Comparison of ENCODE assay signal across 27 cellular contexts in the genomic region with DNA sequence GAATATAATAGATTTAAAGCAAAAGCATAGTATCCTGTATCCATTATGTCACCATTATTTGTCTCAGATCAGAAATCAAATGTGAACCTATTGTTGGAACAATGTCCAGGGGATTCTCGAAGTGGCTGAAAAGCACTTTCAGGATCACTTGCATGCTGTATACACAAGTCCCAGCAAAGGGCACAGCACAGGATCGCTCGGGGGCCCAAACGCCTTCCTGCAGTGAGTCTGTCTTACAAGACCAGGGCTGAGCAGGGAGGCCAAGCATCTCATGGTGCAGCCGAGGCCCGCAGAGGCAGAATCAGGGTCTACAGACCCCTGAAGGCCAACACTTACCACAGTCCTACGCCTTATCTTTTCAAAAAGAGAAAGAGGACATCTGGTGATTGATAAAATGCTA.
A peak's percentile ranks its signal among the peaks of the same experiment; 100 is the strongest.
DNase-seq lines count a peak whose midpoint lies in the region; ATAC-seq and TF ChIP-seq lines count a peak whose summit lies in the region.
"Had no signal": no experiment of that assay in that cellular context is flagged by ENCODE, and none has a peak within 500 bp of the region (broad histone marks: within the 10 kb centered on the region; RNA-seq: fewer than 3 reads in every experiment).

No MANE protein-coding gene starts in this region.

- H3K4me3 ChIP-seq in hepatocyte: no peak overlapping the region
- H3K4me3 ChIP-seq in aorta (ENCODE audit: low read length in 2 of 2): no peak overlapping the region
- no peak overlapping the region for H3K4me3 ChIP-seq in foreskin fibroblast (ENCODE audit: low read depth in 1 of 2, low read length in 2 of 2)
- H3K4me3 ChIP-seq: A549, ovary had no signal

- TF ChIP-seq CTCF in hepatocyte (IDR thresholded peaks at IDR 0.05; ENCODE audit: poor library complexity) (no peak), osteocyte (IDR thresholded peaks at IDR 0.05) (no peak), foreskin fibroblast (IDR thresholded peaks at IDR 0.05; ENCODE audit: low read depth, low read length) (no peak)

- H3K9me3 Mint-ChIP-seq in osteocyte (ENCODE audit: unreplicated experiment): no peaks in the 10 kb centered on the region
- H3K9me3 Mint-ChIP-seq: activated naive CD8-positive, alpha-beta T cell treated with anti-CD3 and anti-CD28 coated beads, Interleukin-2, amount 10 ng/mL, durations not matched to agents 7 days and 5 days; CD8-positive, alpha-beta memory T cell; HFFc6; naive thymus-derived CD4-positive, alpha-beta T cell; T-helper 2 cell treated with Interferon-gamma antibody and Interleukin-4, amounts not matched to agents 5 μg/mL and 100 μg/mL, for 36 hours had no signal

- H3K36me3 Mint-ChIP-seq in osteocyte (ENCODE audit: unreplicated experiment): no peaks in the 10 kb centered on the region
- H3K36me3 Mint-ChIP-seq: activated naive CD8-positive, alpha-beta T cell treated with anti-CD3 and anti-CD28 coated beads, Interleukin-2, amount 10 ng/mL, durations not matched to agents 7 days and 5 days; CD8-positive, alpha-beta memory T cell; naive thymus-derived CD4-positive, alpha-beta T cell had no signal

- peaks cover 100% of the 10 kb centered on the region for H3K79me2 ChIP-seq in hepatocyte

- H3K4me3 Mint-ChIP-seq in osteocyte (ENCODE audit: unreplicated experiment): no peak overlapping the region
- H3K4me3 Mint-ChIP-seq: activated naive CD8-positive, alpha-beta T cell treated with anti-CD3 and anti-CD28 coated beads, Interleukin-2, amount 10 ng/mL, durations not matched to agents 7 days and 5 days; CD8-positive, alpha-beta memory T cell; HFFc6; naive thymus-derived CD4-positive, alpha-beta T cell; T-helper 2 cell treated with Interferon-gamma antibody and Interleukin-4, amounts not matched to agents 5 μg/mL and 100 μg/mL, for 36 hours had no signal

- no peaks in the 10 kb centered on the region for H3K27me3 ChIP-seq in hepatocyte
- no peaks in the 10 kb centered on the region for H3K27me3 ChIP-seq in aorta (ENCODE audit: control insufficient read depth in 1 of 2, insufficient read depth in 2 of 2, low read length in 1 of 2)
- H3K27me3 ChIP-seq: ovary had no signal

- no peaks in the 10 kb centered on the region for H3K27me3 Mint-ChIP-seq in osteocyte (ENCODE audit: unreplicated experiment)
- H3K27me3 Mint-ChIP-seq: CD8-positive, alpha-beta memory T cell had no signal

- peak overlapping the region; percentile 10 for H3K27ac Mint-ChIP-seq in osteocyte (ENCODE audit: unreplicated experiment)
- H3K27ac Mint-ChIP-seq: activated naive CD8-positive, alpha-beta T cell treated with anti-CD3 and anti-CD28 coated beads, Interleukin-2, amount 10 ng/mL, durations not matched to agents 7 days and 5 days; CD8-positive, alpha-beta memory T cell; HFFc6; naive thymus-derived CD4-positive, alpha-beta T cell; T-helper 2 cell treated with Interferon-gamma antibody and Interleukin-4, amounts not matched to agents 5 μg/mL and 100 μg/mL, for 36 hours had no signal

- ATAC-seq in left cardiac atrium: no peak
- no peak for ATAC-seq in left ventricle myocardium superior
- no peak for ATAC-seq in aorta (ENCODE audit: low FRiP score)
- ATAC-seq: A549; naive thymus-derived CD4-positive, alpha-beta T cell; stimulated activated naive CD8-positive, alpha-beta T cell treated with anti-CD3 and anti-CD28 coated beads, Interleukin-15, Interleukin-2, amounts not matched to agents 100 U/mL and 50 U/mL, for 24 hours had no signal

- H3K9me3 ChIP-seq in hepatocyte (ENCODE audit: low read depth) (no peaks in the 10 kb centered on the region), aorta (ENCODE audit: control insufficient read depth, low read length) (no peaks in the 10 kb centered on the region)
- H3K9me3 ChIP-seq: A549, ovary had no signal

- DNase-seq in left cardiac atrium (peak; percentile 14), left ventricle myocardium superior (no peak), hepatocyte (ENCODE audit: low spot score) (no peak), osteocyte (ENCODE audit: extremely low spot score, unreplicated experiment) (no peak), aorta (peak; percentile 34 to 64), NCI-H2227 treated with DMSO at 0.1 percent for 48 hours (lab: John Stamatoyannopoulos, UW) (no peak), foreskin fibroblast (no peak)
- no peak for DNase-seq in effector CD4-positive, alpha-beta T cell
- DNase-seq: activated CD4-positive, alpha-beta T cell treated with anti-CD3 and anti-CD28 coated beads for 48 hours; activated CD8-positive, alpha-beta memory T cell treated with anti-CD3 and anti-CD28 coated beads for 24 hours; activated effector memory CD4-positive, alpha-beta T cell treated with anti-CD3 and anti-CD28 coated beads, Interleukin-2, amount 50 U/mL, for 16 hours; activated naive CD8-positive, alpha-beta T cell treated with anti-CD3 and anti-CD28 coated beads, Interleukin-2, amount 10 ng/mL, durations not matched to agents 7 days and 5 days; CD8-positive, alpha-beta memory T cell; cerebellar nuclear complex; GOT3; HFFc6; MV-4-11; naive thymus-derived CD4-positive, alpha-beta T cell; NCI-H1436 treated with DMSO at 0.1 percent for 48 hours; NCI-H2107; stimulated activated naive CD8-positive, alpha-beta T cell treated with anti-CD3 and anti-CD28 coated beads, Interleukin-15, Interleukin-2, amounts not matched to agents 100 U/mL and 50 U/mL, for 24 hours had no signal

- H3K4me1 ChIP-seq in hepatocyte (ENCODE audit: insufficient read depth): peaks cover 62% of the 10 kb centered on the region
- H3K4me1 ChIP-seq in aorta (ENCODE audit: control insufficient read depth in 1 of 2, insufficient read depth in 2 of 2, low read length in 2 of 2): no peaks in the 10 kb centered on the region

- H3K27ac ChIP-seq in hepatocyte: peak overlapping the region; percentile 93
- no peak overlapping the region for H3K27ac ChIP-seq in aorta (ENCODE audit: low read depth in 1 of 2, low read length in 2 of 2)
- H3K27ac ChIP-seq: epithelial cell of prostate, ovary, RWPE1, VCaP had no signal

- intact Hi-C loops in left cardiac atrium (cut with DNase I): no loop called here
- intact Hi-C loops in left ventricle myocardium superior (cut with micrococcal nuclease): no loop called here
- intact Hi-C loops in aorta (cut with DNase I): no loop called here

- H2AFZ ChIP-seq in hepatocyte: no peak overlapping the region

- peak overlapping the region; percentile 7 for H3K4me2 ChIP-seq in hepatocyte
- H3K4me2 ChIP-seq: A549 had no signal

- no peaks in the 10 kb centered on the region for H3K9me2 ChIP-seq in hepatocyte (replicated peaks; ENCODE audit: insufficient read depth)

- H4K20me1 ChIP-seq in hepatocyte (ENCODE audit: insufficient read depth, poor library complexity, severe bottlenecking): peaks cover 15% of the 10 kb centered on the region

- no peaks in the 10 kb centered on the region for H3K36me3 ChIP-seq in hepatocyte (replicated peaks; ENCODE audit: insufficient read depth, low read depth)
- no peaks in the 10 kb centered on the region for H3K36me3 ChIP-seq in aorta (ENCODE audit: control insufficient read depth in 1 of 2, insufficient read depth in 2 of 2, low read length in 1 of 2)
- H3K36me3 ChIP-seq: ovary had no signal

- 77% methylated on average over 7 of the region's 7 CpGs for WGBS in hepatocyte (ENCODE audit: low lambda C conversion rate, missing lambda C conversion rate)
- 83 to 94% methylated on average over 7 of the region's 7 CpGs for WGBS in aorta, 2 donors

- H3K4me1 Mint-ChIP-seq in osteocyte (ENCODE audit: unreplicated experiment): peaks cover 66% of the 10 kb centered on the region
- H3K4me1 Mint-ChIP-seq: activated naive CD8-positive, alpha-beta T cell treated with anti-CD3 and anti-CD28 coated beads, Interleukin-2, amount 10 ng/mL, durations not matched to agents 7 days and 5 days; CD8-positive, alpha-beta memory T cell; naive thymus-derived CD4-positive, alpha-beta T cell had no signal

Comparison
In these comparisons a context has a peak if more than half of its experiments do, and no peak if none do; other contexts are left out.
1. DNase-seq: peak in left cardiac atrium (single experiment) and aorta (2 of 2); none in left ventricle myocardium superior (single experiment), hepatocyte (single experiment), osteocyte (single experiment), effector CD4-positive, alpha-beta T cell (single experiment), NCI-H2227 treated with DMSO at 0.1 percent for 48 hours (single experiment) and foreskin fibroblast (0 of 2).